In the genomic region with DNA sequence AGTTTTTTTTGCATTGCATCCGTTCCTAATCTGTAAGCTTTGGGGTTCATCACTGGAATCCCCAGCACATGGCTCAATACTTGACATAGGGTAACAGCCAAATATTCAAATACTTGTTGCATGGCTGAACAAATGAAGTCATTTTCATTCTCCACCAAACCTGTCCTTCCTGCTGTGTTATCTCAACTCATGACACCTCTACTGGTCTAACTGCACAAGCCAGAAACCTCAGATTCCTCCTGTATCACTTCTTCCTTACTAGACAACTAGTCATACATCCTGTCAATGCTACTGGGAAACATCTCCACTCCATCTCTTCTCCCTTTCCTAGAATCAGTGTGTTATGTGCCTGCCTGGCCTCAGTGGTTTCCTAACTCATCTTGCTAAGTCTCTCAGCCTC, we compare ENCODE assay signal across 19 cellular contexts. TPM values are rescaled to one million over a fixed set of nuclear protein-coding genes. Genes with fewer than 3 reads are reported as not detected.
"Had no signal": no experiment of that assay in that cellular context is flagged by ENCODE, and none has a peak within 500 bp of the region (broad histone marks: within the 10 kb centered on the region; RNA-seq: fewer than 3 reads in every experiment).

No MANE protein-coding gene starts in this region.

- H3K9me3 ChIP-seq: esophagus squamous epithelium, heart left ventricle, left ventricle myocardium inferior, sigmoid colon, stomach, thoracic aorta, uterus had no signal

- H3K4me3 Mint-ChIP-seq: activated B cell treated with CpG ODN at 0.5 μM for 24 hours; activated CD4-positive, alpha-beta T cell treated with anti-CD3 and anti-CD28 coated beads, Interleukin-2, amount 10 ng/mL, durations not matched to agents 24 days and 14 days; activated naive CD4-positive, alpha-beta T cell treated with anti-CD3 and anti-CD28 coated beads, Interleukin-2, amount 10 ng/mL, durations not matched to agents 7 days and 5 days; endodermal cell; nephron progenitor cell; T-helper 1 cell treated with Interleukin-12 subunit alpha and Interleukin-12 subunit beta and Interleukin-4 antibody, amounts not matched to agents 30 μg/mL and 1 μg/mL, for 36 hours had no signal

- H3K27ac ChIP-seq: esophagus squamous epithelium, heart left ventricle, left ventricle myocardium inferior, sigmoid colon, stomach, thoracic aorta, uterus had no signal

- H3K9me3 Mint-ChIP-seq: activated B cell treated with CpG ODN at 0.5 μM for 24 hours; activated CD4-positive, alpha-beta T cell treated with anti-CD3 and anti-CD28 coated beads, Interleukin-2, amount 10 ng/mL, durations not matched to agents 24 days and 14 days; activated T-helper 2 cell treated with anti-CD3 and anti-CD28 coated beads, Interferon-gamma antibody, Interleukin-2, Interleukin-4, amounts not matched to agents 10 μg/mL and 5 μg/mL and 100 μg/mL, durations not matched to agents 14 hours and 24 hours and 36 hours; T-helper 1 cell treated with Interleukin-12 subunit alpha and Interleukin-12 subunit beta and Interleukin-4 antibody, amounts not matched to agents 30 μg/mL and 1 μg/mL, for 36 hours had no signal

- H3K36me3 Mint-ChIP-seq: activated naive CD4-positive, alpha-beta T cell treated with anti-CD3 and anti-CD28 coated beads, Interleukin-2, amount 10 ng/mL, durations not matched to agents 7 days and 5 days had no signal

- H3K27ac Mint-ChIP-seq: activated B cell treated with CpG ODN at 0.5 μM for 24 hours; activated CD4-positive, alpha-beta T cell treated with anti-CD3 and anti-CD28 coated beads, Interleukin-2, amount 10 ng/mL, durations not matched to agents 24 days and 14 days; activated naive CD4-positive, alpha-beta T cell treated with anti-CD3 and anti-CD28 coated beads, Interleukin-2, amount 10 ng/mL, durations not matched to agents 7 days and 5 days; activated T-helper 2 cell treated with anti-CD3 and anti-CD28 coated beads, Interferon-gamma antibody, Interleukin-2, Interleukin-4, amounts not matched to agents 10 μg/mL and 5 μg/mL and 100 μg/mL, durations not matched to agents 14 hours and 24 hours and 36 hours; endodermal cell; nephron progenitor cell; T-helper 1 cell treated with Interleukin-12 subunit alpha and Interleukin-12 subunit beta and Interleukin-4 antibody, amounts not matched to agents 30 μg/mL and 1 μg/mL, for 36 hours had no signal

- DNase-seq: activated B cell treated with CpG ODN at 0.5 μM for 24 hours; activated CD4-positive, alpha-beta T cell treated with anti-CD3 and anti-CD28 coated beads, Interleukin-2, amount 10 ng/mL, durations not matched to agents 24 days and 14 days; activated CD8-positive, alpha-beta memory T cell treated with anti-CD3 and anti-CD28 coated beads for 24 hours; activated naive CD4-positive, alpha-beta T cell treated with anti-CD3 and anti-CD28 coated beads, Interleukin-2, amount 10 ng/mL, durations not matched to agents 7 days and 5 days; activated T-cell treated with anti-CD3 and anti-CD28 coated beads for 4 hours; endodermal cell; esophagus squamous epithelium; heart left ventricle; left ventricle myocardium inferior; mesendoderm; nephron progenitor cell; sigmoid colon; stimulated activated CD4-positive, alpha-beta T cell treated with anti-CD3 and anti-CD28 coated beads, Interleukin-12 subunit alpha, Interleukin-12 subunit beta, amount 100 ng/mL, for 4 hours; stimulated activated CD8-positive, alpha-beta memory T cell treated with anti-CD3 and anti-CD28 coated beads, Interleukin-4, amount 100 ng/mL, for 48 hours; stomach; uterus had no signal

- H3K4me3 ChIP-seq: esophagus squamous epithelium, heart left ventricle, left ventricle myocardium inferior, sigmoid colon, stomach, thoracic aorta, uterus had no signal

- H3K27me3 ChIP-seq: esophagus squamous epithelium, heart left ventricle, sigmoid colon, stomach, uterus had no signal

- H3K4me1 Mint-ChIP-seq: activated B cell treated with CpG ODN at 0.5 μM for 24 hours; activated naive CD4-positive, alpha-beta T cell treated with anti-CD3 and anti-CD28 coated beads, Interleukin-2, amount 10 ng/mL, durations not matched to agents 7 days and 5 days; endodermal cell; nephron progenitor cell had no signal

- H3K4me1 ChIP-seq: esophagus squamous epithelium, sigmoid colon, uterus had no signal

- H3K27me3 Mint-ChIP-seq: activated B cell treated with CpG ODN at 0.5 μM for 24 hours; activated CD4-positive, alpha-beta T cell treated with anti-CD3 and anti-CD28 coated beads, Interleukin-2, amount 10 ng/mL, durations not matched to agents 24 days and 14 days; activated naive CD4-positive, alpha-beta T cell treated with anti-CD3 and anti-CD28 coated beads, Interleukin-2, amount 10 ng/mL, durations not matched to agents 7 days and 5 days had no signal

- ATAC-seq: heart left ventricle had no signal

- H3K36me3 ChIP-seq: uterus had no signal

RNA-seq across cellular contexts. Expression of a gene that starts 43.4 kb away (rescaled TPM):
- total RNA-seq: activated B cell treated with CpG ODN at 0.5 μM for 24 hours; activated CD4-positive, alpha-beta T cell treated with anti-CD3 and anti-CD28 coated beads, Interleukin-2, amount 10 ng/mL, durations not matched to agents 24 days and 14 days had no signal
